Comparison of ENCODE assay signal across 1 cellular context in genomic region chr17:81094744-81095607, GRCh38.
A peak's percentile ranks its signal among the peaks of the same experiment; 100 is the strongest.
TF ChIP-seq lines count a peak whose summit lies in the region.

No MANE protein-coding gene starts in this region.

TF ChIP-seq in HepG2, 621 proteins besides CTCF, POLR2A, EP300 and RAD21 (continued from another document and continues in another):
- TF ChIP-seq ZNF276 (CRISPR knock-in tag; IDR thresholded peaks at IDR 0.05; ENCODE audit: low read depth) (no peak), THAP8 (CRISPR knock-in tag; IDR thresholded peaks at IDR 0.05; ENCODE audit: borderline replicate concordance) (no peak), PRDM10 (CRISPR knock-in tag; IDR thresholded peaks at IDR 0.05; ENCODE audit: low read depth) (no peak), SKI (IDR thresholded peaks at IDR 0.05; ENCODE audit: partially characterized antibody) (no peak), SOX13 (IDR thresholded peaks at IDR 0.05) (no peak), SOX13 (CRISPR knock-in tag; conservative IDR thresholded peaks at IDR 0.05 in 1 of 2, IDR thresholded peaks at IDR 0.05 in 1 of 2) (no peak; a peak in 1 of 4 replicates), NFYC (CRISPR knock-in tag; IDR thresholded peaks at IDR 0.05) (no peak), PATZ1 (CRISPR knock-in tag; IDR thresholded peaks at IDR 0.05) (no peak), HDAC1 (CRISPR knock-in tag; IDR thresholded peaks at IDR 0.05) (no peak), RXRA (CRISPR knock-in tag; IDR thresholded peaks at IDR 0.05) (peak; percentile 18; the same call in 1 of the 2 replicates), HNRNPL (IDR thresholded peaks at IDR 0.05; ENCODE audit: low read depth, low read length) (0 out of 2 replicates have a peak, but pooled peaks have one; percentile 3), TSC22D2 (CRISPR knock-in tag; IDR thresholded peaks at IDR 0.05; ENCODE audit: borderline replicate concordance) (no peak), MED8 (CRISPR knock-in tag; IDR thresholded peaks at IDR 0.05; ENCODE audit: insufficient replicate concordance) (no peak), HDAC6 (IDR thresholded peaks at IDR 0.05; ENCODE audit: low read depth, low read length) (no peak), U2AF1 (optimal IDR thresholded peaks at IDR 0.05; ENCODE audit: low read depth, low read length) (peak; percentile 58), ZNF607 (CRISPR knock-in tag; IDR thresholded peaks at IDR 0.05; ENCODE audit: borderline replicate concordance) (no peak), REPIN1 (CRISPR knock-in tag; IDR thresholded peaks at IDR 0.05; ENCODE audit: borderline replicate concordance, low read depth) (no peak), ZIK1 (CRISPR knock-in tag; IDR thresholded peaks at IDR 0.05; ENCODE audit: borderline replicate concordance, low read depth) (no peak), PTBP1 (IDR thresholded peaks at IDR 0.05; ENCODE audit: low read depth, low read length, poor library complexity, severe bottlenecking) (no peak), FOXK1 (CRISPR knock-in tag; IDR thresholded peaks at IDR 0.05; ENCODE audit: borderline replicate concordance, low read depth) (no peak), ZSCAN12 (CRISPR knock-in tag; IDR thresholded peaks at IDR 0.05) (no peak), ZNF225 (CRISPR knock-in tag; IDR thresholded peaks at IDR 0.05) (no peak), ZNF263 (CRISPR knock-in tag; IDR thresholded peaks at IDR 0.05) (no peak), ZNF563 (CRISPR knock-in tag; IDR thresholded peaks at IDR 0.05) (no peak), KDM5A (IDR thresholded peaks at IDR 0.05; ENCODE audit: borderline replicate concordance, low read length) (no peak), ZNF747 (CRISPR knock-in tag; IDR thresholded peaks at IDR 0.05; ENCODE audit: borderline replicate concordance) (no peak), ZNF331 (CRISPR knock-in tag; IDR thresholded peaks at IDR 0.05) (no peak), NR2C2 (CRISPR knock-in tag; IDR thresholded peaks at IDR 0.05; ENCODE audit: borderline replicate concordance) (no peak), ZNF430 (CRISPR knock-in tag; IDR thresholded peaks at IDR 0.05) (no peak), MTF2 (CRISPR knock-in tag; IDR thresholded peaks at IDR 0.05; ENCODE audit: borderline replicate concordance) (no peak), ZNF770 (CRISPR knock-in tag; IDR thresholded peaks at IDR 0.05) (no peak), ZFP82 (CRISPR knock-in tag; IDR thresholded peaks at IDR 0.05; ENCODE audit: borderline replicate concordance) (no peak), RBM39 (IDR thresholded peaks at IDR 0.05; ENCODE audit: low read depth, low read length, poor library complexity, severe bottlenecking) (peak; percentile 25), HOXA5 (CRISPR knock-in tag; IDR thresholded peaks at IDR 0.05) (no peak), MBNL3 (CRISPR knock-in tag; conservative IDR thresholded peaks at IDR 0.05) (no peak), ATM (IDR thresholded peaks at IDR 0.05; ENCODE audit: borderline replicate concordance) (no peak), ZNF720 (CRISPR knock-in tag; IDR thresholded peaks at IDR 0.05) (no peak), MYNN (CRISPR knock-in tag; IDR thresholded peaks at IDR 0.05; ENCODE audit: low read depth) (no peak; the same call in 1 of the 2 replicates), ZBTB8A (CRISPR knock-in tag; IDR thresholded peaks at IDR 0.05; ENCODE audit: borderline replicate concordance, low read depth) (no peak)
- TF ChIP-seq, protein P1, sequence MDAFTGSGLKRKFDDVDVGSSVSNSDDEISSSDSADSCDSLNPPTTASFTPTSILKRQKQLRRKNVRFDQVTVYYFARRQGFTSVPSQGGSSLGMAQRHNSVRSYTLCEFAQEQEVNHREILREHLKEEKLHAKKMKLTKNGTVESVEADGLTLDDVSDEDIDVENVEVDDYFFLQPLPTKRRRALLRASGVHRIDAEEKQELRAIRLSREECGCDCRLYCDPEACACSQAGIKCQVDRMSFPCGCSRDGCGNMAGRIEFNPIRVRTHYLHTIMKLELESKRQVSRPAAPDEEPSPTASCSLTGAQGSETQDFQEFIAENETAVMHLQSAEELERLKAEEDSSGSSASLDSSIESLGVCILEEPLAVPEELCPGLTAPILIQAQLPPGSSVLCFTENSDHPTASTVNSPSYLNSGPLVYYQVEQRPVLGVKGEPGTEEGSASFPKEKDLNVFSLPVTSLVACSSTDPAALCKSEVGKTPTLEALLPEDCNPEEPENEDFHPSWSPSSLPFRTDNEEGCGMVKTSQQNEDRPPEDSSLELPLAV (CRISPR knock-in tag; conservative IDR thresholded peaks at IDR 0.05; ENCODE audit: low read depth), result no peak
- TF ChIP-seq, protein P2, sequence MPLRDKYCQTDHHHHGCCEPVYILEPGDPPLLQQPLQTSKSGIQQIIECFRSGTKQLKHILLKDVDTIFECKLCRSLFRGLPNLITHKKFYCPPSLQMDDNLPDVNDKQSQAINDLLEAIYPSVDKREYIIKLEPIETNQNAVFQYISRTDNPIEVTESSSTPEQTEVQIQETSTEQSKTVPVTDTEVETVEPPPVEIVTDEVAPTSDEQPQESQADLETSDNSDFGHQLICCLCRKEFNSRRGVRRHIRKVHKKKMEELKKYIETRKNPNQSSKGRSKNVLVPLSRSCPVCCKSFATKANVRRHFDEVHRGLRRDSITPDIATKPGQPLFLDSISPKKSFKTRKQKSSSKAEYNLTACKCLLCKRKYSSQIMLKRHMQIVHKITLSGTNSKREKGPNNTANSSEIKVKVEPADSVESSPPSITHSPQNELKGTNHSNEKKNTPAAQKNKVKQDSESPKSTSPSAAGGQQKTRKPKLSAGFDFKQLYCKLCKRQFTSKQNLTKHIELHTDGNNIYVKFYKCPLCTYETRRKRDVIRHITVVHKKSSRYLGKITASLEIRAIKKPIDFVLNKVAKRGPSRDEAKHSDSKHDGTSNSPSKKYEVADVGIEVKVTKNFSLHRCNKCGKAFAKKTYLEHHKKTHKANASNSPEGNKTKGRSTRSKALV (CRISPR knock-in tag; IDR thresholded peaks at IDR 0.05), result no peak
- TF ChIP-seq, protein P3, sequence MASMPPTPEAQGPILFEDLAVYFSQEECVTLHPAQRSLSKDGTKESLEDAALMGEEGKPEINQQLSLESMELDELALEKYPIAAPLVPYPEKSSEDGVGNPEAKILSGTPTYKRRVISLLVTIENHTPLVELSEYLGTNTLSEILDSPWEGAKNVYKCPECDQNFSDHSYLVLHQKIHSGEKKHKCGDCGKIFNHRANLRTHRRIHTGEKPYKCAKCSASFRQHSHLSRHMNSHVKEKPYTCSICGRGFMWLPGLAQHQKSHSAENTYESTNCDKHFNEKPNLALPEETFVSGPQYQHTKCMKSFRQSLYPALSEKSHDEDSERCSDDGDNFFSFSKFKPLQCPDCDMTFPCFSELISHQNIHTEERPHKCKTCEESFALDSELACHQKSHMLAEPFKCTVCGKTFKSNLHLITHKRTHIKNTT (CRISPR knock-in tag; IDR thresholded peaks at IDR 0.05), result no peak
- TF ChIP-seq, protein P4, sequence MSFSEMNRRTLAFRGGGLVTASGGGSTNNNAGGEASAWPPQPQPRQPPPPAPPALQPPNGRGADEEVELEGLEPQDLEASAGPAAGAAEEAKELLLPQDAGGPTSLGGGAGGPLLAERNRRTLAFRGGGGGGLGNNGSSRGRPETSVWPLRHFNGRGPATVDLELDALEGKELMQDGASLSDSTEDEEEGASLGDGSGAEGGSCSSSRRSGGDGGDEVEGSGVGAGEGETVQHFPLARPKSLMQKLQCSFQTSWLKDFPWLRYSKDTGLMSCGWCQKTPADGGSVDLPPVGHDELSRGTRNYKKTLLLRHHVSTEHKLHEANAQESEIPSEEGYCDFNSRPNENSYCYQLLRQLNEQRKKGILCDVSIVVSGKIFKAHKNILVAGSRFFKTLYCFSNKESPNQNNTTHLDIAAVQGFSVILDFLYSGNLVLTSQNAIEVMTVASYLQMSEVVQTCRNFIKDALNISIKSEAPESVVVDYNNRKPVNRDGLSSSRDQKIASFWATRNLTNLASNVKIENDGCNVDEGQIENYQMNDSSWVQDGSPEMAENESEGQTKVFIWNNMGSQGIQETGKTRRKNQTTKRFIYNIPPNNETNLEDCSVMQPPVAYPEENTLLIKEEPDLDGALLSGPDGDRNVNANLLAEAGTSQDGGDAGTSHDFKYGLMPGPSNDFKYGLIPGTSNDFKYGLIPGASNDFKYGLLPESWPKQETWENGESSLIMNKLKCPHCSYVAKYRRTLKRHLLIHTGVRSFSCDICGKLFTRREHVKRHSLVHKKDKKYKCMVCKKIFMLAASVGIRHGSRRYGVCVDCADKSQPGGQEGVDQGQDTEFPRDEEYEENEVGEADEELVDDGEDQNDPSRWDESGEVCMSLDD (CRISPR knock-in tag; IDR thresholded peaks at IDR 0.05; ENCODE audit: borderline replicate concordance), result no peak
- TF ChIP-seq, protein P5, sequence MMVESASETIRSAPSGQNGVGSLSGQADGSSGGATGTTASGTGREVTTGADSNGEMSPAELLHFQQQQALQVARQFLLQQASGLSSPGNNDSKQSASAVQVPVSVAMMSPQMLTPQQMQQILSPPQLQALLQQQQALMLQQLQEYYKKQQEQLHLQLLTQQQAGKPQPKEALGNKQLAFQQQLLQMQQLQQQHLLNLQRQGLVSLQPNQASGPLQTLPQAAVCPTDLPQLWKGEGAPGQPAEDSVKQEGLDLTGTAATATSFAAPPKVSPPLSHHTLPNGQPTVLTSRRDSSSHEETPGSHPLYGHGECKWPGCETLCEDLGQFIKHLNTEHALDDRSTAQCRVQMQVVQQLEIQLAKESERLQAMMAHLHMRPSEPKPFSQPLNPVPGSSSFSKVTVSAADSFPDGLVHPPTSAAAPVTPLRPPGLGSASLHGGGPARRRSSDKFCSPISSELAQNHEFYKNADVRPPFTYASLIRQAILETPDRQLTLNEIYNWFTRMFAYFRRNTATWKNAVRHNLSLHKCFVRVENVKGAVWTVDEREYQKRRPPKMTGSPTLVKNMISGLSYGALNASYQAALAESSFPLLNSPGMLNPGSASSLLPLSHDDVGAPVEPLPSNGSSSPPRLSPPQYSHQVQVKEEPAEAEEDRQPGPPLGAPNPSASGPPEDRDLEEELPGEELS (CRISPR knock-in tag; IDR thresholded peaks at IDR 0.05), result no peak
